17 cellular contexts compared by ENCODE assay signal in genomic region chr14:93301821-93302447, GRCh38. TPM values are rescaled to one million over a fixed set of nuclear protein-coding genes. Genes with fewer than 3 reads are reported as not detected.
A peak's percentile ranks its signal among the peaks of the same experiment; 100 is the strongest.
DNase-seq lines count a peak whose midpoint lies in the region; ATAC-seq, FAIRE-seq and TF ChIP-seq lines count a peak whose summit lies in the region.
"Had no signal": no experiment of that assay in that cellular context is flagged by ENCODE, and none has a peak within 500 bp of the region (broad histone marks: within the 10 kb centered on the region; RNA-seq: fewer than 3 reads in every experiment).

No MANE protein-coding gene starts in this region.

- no peak overlapping the region for H3K4me3 ChIP-seq in AG10803 (ENCODE audit: low read length)
- no peak overlapping the region for H3K4me3 ChIP-seq in H1 (ENCODE audit: extremely low read depth in 1 of 4, insufficient read depth in 2 of 4, low read depth in 3 of 4, low read length in 4 of 4)
- H3K4me3 ChIP-seq in mesodermal cell (ENCODE audit: extremely low read depth, insufficient read depth, low read length, poor library complexity, severe bottlenecking), result no peak overlapping the region
- no peak overlapping the region for H3K4me3 ChIP-seq in OCI-LY7 (ENCODE audit: low read depth, low read length, poor library complexity, severe bottlenecking)
- H3K4me3 ChIP-seq: GM23248 had no signal

- H2BK120ac ChIP-seq in H1 (replicated peaks; ENCODE audit: low read depth, low read length), result no peak overlapping the region

- H3K4me2 ChIP-seq in H1 (ENCODE audit: insufficient read depth in 1 of 2, low read depth in 2 of 2, low read length in 2 of 2) (no peak overlapping the region), OCI-LY7 (ENCODE audit: low read length) (no peak overlapping the region)
- H3K4me2 ChIP-seq: KMS-11 had no signal

- H4K91ac ChIP-seq in H1 (replicated peaks; ENCODE audit: insufficient read length, low read length), result no peak overlapping the region

- H3K9me3 ChIP-seq in H1 (ENCODE audit: insufficient read depth in 2 of 2, low read depth in 1 of 2, low read length in 1 of 2) (no peaks in the 10 kb centered on the region), mesodermal cell (ENCODE audit: control insufficient read depth, low read length) (no peaks in the 10 kb centered on the region), OCI-LY7 (ENCODE audit: low read length) (no peaks in the 10 kb centered on the region)

- no peaks in the 10 kb centered on the region for H3K27me3 ChIP-seq in H1 (replicated peaks in 1 of 4; ENCODE audit: control insufficient read depth in 3 of 4, extremely low read depth in 1 of 4, insufficient read depth in 3 of 4, low read length in 3 of 4)

- H4K20me1 ChIP-seq in H1 (replicated peaks in 1 of 2; ENCODE audit: control insufficient read depth in 1 of 2, insufficient read depth in 2 of 2, low read length in 2 of 2) (no peaks in the 10 kb centered on the region), OCI-LY7 (ENCODE audit: insufficient read depth, low read length) (0 out of 2 replicates have a peak, but pooled peaks cover under 1% of the 10 kb centered on the region)

- H2AK5ac ChIP-seq in H1 (ENCODE audit: low read depth, low read length), result no peak overlapping the region

- no peak overlapping the region for H3K9ac ChIP-seq in H1 (replicated peaks in 1 of 4; ENCODE audit: extremely low read depth in 1 of 4, low read depth in 3 of 4, low read length in 3 of 4)
- H3K9ac ChIP-seq: GM23248, KMS-11 had no signal

- no peak for TF ChIP-seq RAD21 in H1 (IDR thresholded peaks at IDR 0.05 in 1 of 2, conservative IDR thresholded peaks at IDR 0.05 in 1 of 2; ENCODE audit: low read depth in 2 of 2, low read length in 2 of 2)

- H3K27ac ChIP-seq in H1 (ENCODE audit: low read depth, low read length) (peak overlapping the region; percentile 47; the same call in 1 of the 2 replicates), mesodermal cell (ENCODE audit: low read depth, low read length, severe bottlenecking) (peak overlapping the region; percentile 88), OCI-LY7 (ENCODE audit: low read depth, low read length, poor library complexity, severe bottlenecking) (no peak overlapping the region)
- H3K27ac ChIP-seq: GM23248, KMS-11 had no signal

- no peak overlapping the region for H2BK15ac ChIP-seq in H1 (ENCODE audit: low read length)

- no TSS peak for BruUV-seq in OCI-LY7 (replicated peaks; lab: Mats Ljungman, UMichigan)

- WGBS in H1 (ENCODE audit: extremely low coverage in 1 of 2, insufficient coverage in 1 of 2, insufficient read length in 1 of 2, insufficient replicate concordance in 2 of 2, low coverage in 1 of 2, low lambda C conversion rate in 2 of 2, missing lambda C conversion rate in 1 of 2), 2 experiments, result 81% methylated on average over 6 of the region's 6 CpGs; no CpG with 5 or more reads in 1 of the 2 experiments
- 68 to 84% methylated on average over 4 of the region's 6 CpGs for WGBS in mesodermal cell (ENCODE audit: insufficient coverage in 2 of 2), 2 experiments

- H3K18ac ChIP-seq in H1 (ENCODE audit: extremely low read depth, low read length), result no peak overlapping the region

- no peaks in the 10 kb centered on the region for H3K36me3 ChIP-seq in H1 (ENCODE audit: control insufficient read depth in 2 of 4, insufficient read depth in 4 of 4, low read length in 3 of 4)
- H3K36me3 ChIP-seq in mesodermal cell (ENCODE audit: control insufficient read depth, insufficient read depth, low read length), result no peaks in the 10 kb centered on the region
- H3K36me3 ChIP-seq in OCI-LY7 (ENCODE audit: insufficient read depth, low read length), result no peaks in the 10 kb centered on the region

- H4K8ac ChIP-seq in H1 (ENCODE audit: extremely low read depth, insufficient read depth, low read length), result no peak overlapping the region

- no peak overlapping the region; the same call in 1 of the 2 replicates for H2BK12ac ChIP-seq in H1 (ENCODE audit: low read depth, low read length)

- TF ChIP-seq POLR2A in H1 (IDR thresholded peaks at IDR 0.05; ENCODE audit: control extremely low read depth in 1 of 2, low read depth in 2 of 2, low read length in 2 of 2), result no peak

- FAIRE-seq in H1 (lab: Jason Lieb, UNC), result no peak
- FAIRE-seq: endometrium had no signal

- no peaks in the 10 kb centered on the region; the same call in 1 of the 2 replicates for H3K79me1 ChIP-seq in H1 (ENCODE audit: low read depth, low read length)

- H3K14ac ChIP-seq in H1 (ENCODE audit: insufficient read length), result no peak overlapping the region

- CTCF ChIA-PET in H1 (lab: Charles Lee; ENCODE audit: partially characterized antibody) (interaction anchor here (1.0 to 1.3 kb wide), 4 partner anchors 16 to 38 kb away, joined by 3 to 7 read pairs (median 4); no protein-coding TSS in a partner anchor), OCI-LY7 (lab: Charles Lee; ENCODE audit: unreplicated experiment) (no interaction called here)

- no peak overlapping the region for H2BK20ac ChIP-seq in H1 (ENCODE audit: low read length)

- H4K5ac ChIP-seq in H1 (ENCODE audit: insufficient read length, low read depth, low read length), result no peak overlapping the region

- H2BK5ac ChIP-seq in H1 (ENCODE audit: low read depth, low read length), result 0 out of 2 replicates have a peak overlapping the region, but pooled peaks have one; percentile 17

- no peak for ATAC-seq in HG02610 (IDR thresholded peaks at IDR 0.05; ENCODE audit: unreplicated experiment)
- ATAC-seq: activated T-cell treated with anti-CD3 and anti-CD28 coated beads, Interleukin-2, amount 50 U/mL, for 72 hours; naive thymus-derived CD8-positive, alpha-beta T cell had no signal

- no peak for TF ChIP-seq EP300 in H1 (IDR thresholded peaks at IDR 0.05; ENCODE audit: borderline replicate concordance in 1 of 2, low read depth in 2 of 2, low read length in 2 of 2)

- peak; percentile 31 for DNase-seq in AG10803 (ENCODE audit: low read depth)
- peak; percentile 62 for DNase-seq in M059J (ENCODE audit: low read depth)
- peak in 1 of 2 experiments; percentile 21 for DNase-seq in H1 (ENCODE audit: low read depth in 1 of 2, low spot score in 2 of 2)
- DNase-seq in germinal center (ENCODE audit: low spot score), result no peak
- no peak for DNase-seq in OCI-LY7 (ENCODE audit: low spot score)
- no peak for DNase-seq in NCI-H1092 treated with DMSO at 0.1 percent for 48 hours (lab: John Stamatoyannopoulos, UW)
- DNase-seq: activated CD4-positive, alpha-beta T cell treated with anti-CD3 and anti-CD28 coated beads for 4 hours; activated T-cell treated with anti-CD3 and anti-CD28 coated beads, Interleukin-2, amount 50 U/mL, for 72 hours; anterior cingulate cortex; GM23248; naive thymus-derived CD8-positive, alpha-beta T cell; NCI-H2081 had no signal

- no peak overlapping the region for H3K23ac ChIP-seq in H1 (ENCODE audit: insufficient read length)

- no peak overlapping the region for H3K4ac ChIP-seq in H1 (replicated peaks; ENCODE audit: insufficient read length, low read depth, low read length)

- no peaks in the 10 kb centered on the region for H3K9me2 ChIP-seq in OCI-LY7 (ENCODE audit: insufficient read depth, low read length)

- intact Hi-C loops in OCI-LY7 (cut with micrococcal nuclease; ENCODE audit: unreplicated experiment), result no loop called here

- no peak overlapping the region for H2AFZ ChIP-seq in H1 (ENCODE audit: low read length)
- H2AFZ ChIP-seq in OCI-LY7 (ENCODE audit: low read length), result no peak overlapping the region
- H2AFZ ChIP-seq: GM23248 had no signal

- peaks cover 0 to 76% of the 10 kb centered on the region in 2 experiments; a peak in 3 of 4 replicates for H3K79me2 ChIP-seq in H1 (ENCODE audit: control insufficient read depth in 1 of 2, insufficient read depth in 2 of 2, low read length in 2 of 2)
- no peaks in the 10 kb centered on the region for H3K79me2 ChIP-seq in OCI-LY7 (ENCODE audit: insufficient read depth, low read depth, low read length)

- H3K4me1 ChIP-seq in H1 (replicated peaks in 1 of 4; ENCODE audit: control insufficient read depth in 3 of 4, insufficient read depth in 4 of 4, low read length in 3 of 4) (peaks cover 0 to 10% (median 6%) of the 10 kb centered on the region in 4 experiments; a peak in 3 of 7 replicates), mesodermal cell (ENCODE audit: control insufficient read depth, insufficient read depth, low read length, poor library complexity, severe bottlenecking) (peaks cover 26% of the 10 kb centered on the region), OCI-LY7 (ENCODE audit: insufficient read depth, low read length, poor library complexity, severe bottlenecking) (no peaks in the 10 kb centered on the region)

- POLR2A ChIA-PET in H1 (lab: Charles Lee; ENCODE audit: partially characterized antibody) (interaction anchor here (0.6 to 1.0 kb wide), 2 partner anchors 14 to 32 kb away, joined by 3 read pairs; no protein-coding TSS in a partner anchor), OCI-LY7 (lab: Charles Lee) (no interaction called here)

- no peak for TF ChIP-seq CTCF in AG10803 (conservative IDR thresholded peaks at IDR 0.05; ENCODE audit: low read length)
- no peak for TF ChIP-seq CTCF in H1 (IDR thresholded peaks at IDR 0.05; ENCODE audit: control extremely low read depth in 1 of 3, insufficient read depth in 1 of 3, low read depth in 1 of 3, low read length in 3 of 3)
- TF ChIP-seq CTCF in OCI-LY7 (conservative IDR thresholded peaks at IDR 0.05; ENCODE audit: low read length), result no peak

- no peak overlapping the region for H3K56ac ChIP-seq in H1 (replicated peaks; ENCODE audit: insufficient read length, low read depth, low read length)

- H3K23me2 ChIP-seq in H1 (ENCODE audit: low read depth, low read length), result no peaks in the 10 kb centered on the region

RNA-seq across cellular contexts. Expression of gene BTBD7, which starts 30.9 kb away (rescaled TPM):
- total RNA-seq in M059J (2014; rRNA removed; shearing (Covaris generic)), result 8.2 and 9.4 TPM in 2 replicates
- total RNA-seq in H1 (2021; fragmentation: NEBNext Ultra II Directional; extraction: Animal tissue kit (Norgen Biotek cat#: 25700)), result 46.1 and 48.6 TPM in 2 replicates
- 10.8 and 12.1 TPM in 2 replicates for polyA plus RNA-seq in H1 (2011; rRNA removed)
- polyA plus RNA-seq in H1 (2011; cell fraction: cytosol; rRNA removed), result 11.0 TPM
- polyA plus RNA-seq in H1 (2011; cell fraction: nucleus; rRNA removed), result 14.0 TPM
- polyA plus RNA-seq in H1 (2012, experiment 1 of 2), result 9.6 to 16.3 TPM (median 13.9 TPM) in 4 replicates
- 1.1 TPM for polyA plus RNA-seq in H1 (2012, experiment 2 of 2)
- 25.3 TPM for polyA plus RNA-seq in H1 (2013, experiment 1 of 2)
- 23.7 TPM for polyA plus RNA-seq in H1 (2013, experiment 2 of 2)
- 44.0 and 45.1 TPM in 2 replicates for polyA minus RNA-seq in H1 (2011; rRNA and poly(A)+ RNA removed)
- 25.2 TPM for polyA minus RNA-seq in H1 (2011; cell fraction: cytosol; rRNA and poly(A)+ RNA removed)
- 32.4 TPM for polyA minus RNA-seq in H1 (2011; cell fraction: nucleus; rRNA and poly(A)+ RNA removed)
- polyA plus RNA-seq in mesodermal cell (2013, experiment 1 of 2), result 19.1 TPM
- polyA plus RNA-seq in mesodermal cell (2013, experiment 2 of 2), result 19.3 TPM
- total RNA-seq in OCI-LY7 (2014; rRNA removed; shearing (Covaris generic)), result 9.7 and 10.7 TPM in 2 replicates
- 19.6 and 23.5 TPM in 2 replicates for total RNA-seq in OCI-LY7 (2022)

RNA-seq across cellular contexts. Expression of gene COX8C, which starts 45.0 kb away (rescaled TPM):
- not detected in 2 replicates for total RNA-seq in M059J (2014; rRNA removed; shearing (Covaris generic))
- not detected in 2 replicates for total RNA-seq in H1 (2021; fragmentation: NEBNext Ultra II Directional; extraction: Animal tissue kit (Norgen Biotek cat#: 25700))
- polyA plus RNA-seq in H1 (2011; rRNA removed), result not detected in 2 replicates
- 0.22 TPM for polyA plus RNA-seq in H1 (2011; cell fraction: cytosol; rRNA removed)
- not detected for polyA plus RNA-seq in H1 (2011; cell fraction: nucleus; rRNA removed)
- not detected in 4 replicates for polyA plus RNA-seq in H1 (2012, experiment 1 of 2)
- polyA plus RNA-seq in H1 (2012, experiment 2 of 2), result not detected
- polyA plus RNA-seq in H1 (2013, experiment 1 of 2), result not detected
- polyA plus RNA-seq in H1 (2013, experiment 2 of 2), result 0.28 TPM
- not detected in 2 replicates for polyA minus RNA-seq in H1 (2011; rRNA and poly(A)+ RNA removed)
- not detected for polyA minus RNA-seq in H1 (2011; cell fraction: cytosol; rRNA and poly(A)+ RNA removed)
- polyA minus RNA-seq in H1 (2011; cell fraction: nucleus; rRNA and poly(A)+ RNA removed), result not detected
- not detected for polyA plus RNA-seq in mesodermal cell (2013, experiment 1 of 2)
- not detected for polyA plus RNA-seq in mesodermal cell (2013, experiment 2 of 2)
- not detected in 2 replicates for total RNA-seq in OCI-LY7 (2014; rRNA removed; shearing (Covaris generic))
- total RNA-seq in OCI-LY7 (2022), result not detected in 2 replicates
- total RNA-seq: GM23248; naive thymus-derived CD8-positive, alpha-beta T cell; urinary bladder had no signal
- polyA plus RNA-seq: GM23248; naive thymus-derived CD8-positive, alpha-beta T cell had no signal

Comparison
In these comparisons a context has a peak if more than half of its experiments do, and no peak if none do; other contexts are left out.
1. DNase-seq: peak in AG10803 (single experiment) and M059J (single experiment); none in germinal center (single experiment), OCI-LY7 (single experiment) and NCI-H1092 treated with DMSO at 0.1 percent for 48 hours (single experiment).